25 cellular contexts compared by ENCODE assay signal in genomic region chr14:101586531-101587402, GRCh38. TPM values are rescaled to one million over a fixed set of nuclear protein-coding genes. Genes with fewer than 3 reads are reported as not detected.
DNase-seq lines count a peak whose midpoint lies in the region; ATAC-seq, FAIRE-seq and TF ChIP-seq lines count a peak whose summit lies in the region.
"Had no signal": no experiment of that assay in that cellular context is flagged by ENCODE, and none has a peak within 500 bp of the region (broad histone marks: within the 10 kb centered on the region; RNA-seq: fewer than 3 reads in every experiment).

No MANE protein-coding gene starts in this region.

- H3K4me3 Mint-ChIP-seq in chondrocyte (ENCODE audit: unreplicated experiment) = no peak overlapping the region
- H3K4me3 Mint-ChIP-seq: CD14-positive monocyte had no signal

- H3K18ac ChIP-seq in trophoblast cell (ENCODE audit: low read length) = no peak overlapping the region

- no peak overlapping the region for H4K8ac ChIP-seq in trophoblast cell (ENCODE audit: low read depth, low read length)

- no peak overlapping the region for H3K4ac ChIP-seq in trophoblast cell (ENCODE audit: low read depth, low read length)

- no peaks in the 10 kb centered on the region for H4K20me1 ChIP-seq in HepG2 (ENCODE audit: insufficient read depth, low read length)

- intact Hi-C loops in HepG2 (cut with micrococcal nuclease; ENCODE audit: unreplicated experiment) = no loop called here

- H3K36me3 Mint-ChIP-seq in chondrocyte (ENCODE audit: low read depth) = no peaks in the 10 kb centered on the region
- H3K36me3 Mint-ChIP-seq: CD14-positive monocyte had no signal

- no peak for TF ChIP-seq RAD21 in HepG2 (CRISPR knock-in tag; IDR thresholded peaks at IDR 0.05)

- H3K4me1 ChIP-seq in HepG2 (ENCODE audit: insufficient read depth, low read length) = peaks cover 31% of the 10 kb centered on the region
- peaks cover 0 to 7% of the 10 kb centered on the region in 2 experiments for H3K4me1 ChIP-seq in trophoblast cell (ENCODE audit: control insufficient read depth in 1 of 2, insufficient read depth in 2 of 2, low read length in 2 of 2)
- H3K4me1 ChIP-seq: Peyer's patch had no signal

- H3K27me3 Mint-ChIP-seq in chondrocyte (ENCODE audit: low read depth) = peaks cover 8% of the 10 kb centered on the region

- H3K14ac ChIP-seq in trophoblast cell (ENCODE audit: low read length) = no peak overlapping the region

- no peak overlapping the region for H2AK5ac ChIP-seq in trophoblast cell (ENCODE audit: low read length)

- peak; percentile 19; the same call in 1 of the 3 replicates for ATAC-seq in HepG2
- no peak for ATAC-seq in HG03432 (IDR thresholded peaks at IDR 0.05; ENCODE audit: unreplicated experiment)
- ATAC-seq: Right ventricle myocardium inferior had no signal

- H3K79me1 ChIP-seq in trophoblast cell (ENCODE audit: low read length) = no peaks in the 10 kb centered on the region

- no peak overlapping the region for H3K27ac Mint-ChIP-seq in chondrocyte (ENCODE audit: unreplicated experiment)
- H3K27ac Mint-ChIP-seq: CD14-positive monocyte had no signal

- H3K79me2 ChIP-seq in HepG2 (ENCODE audit: insufficient read depth, low read length) (no peaks in the 10 kb centered on the region), trophoblast cell (ENCODE audit: control insufficient read depth, insufficient read depth, low read length, poor library complexity) (no peaks in the 10 kb centered on the region)

- TF ChIP-seq CTCF in chondrocyte (IDR thresholded peaks at IDR 0.05) = no peak
- no peak for TF ChIP-seq CTCF in HepG2 (CRISPR knock-in tag; IDR thresholded peaks at IDR 0.05)
- no peak for TF ChIP-seq CTCF in brain microvascular endothelial cell (IDR thresholded peaks at IDR 0.05; ENCODE audit: low read depth, low read length, missing control alignments)

- BruUV-seq in HepG2 (replicated peaks; lab: Mats Ljungman, UMichigan) = no TSS peak

- H3K4me3 ChIP-seq in HepG2 (replicated peaks in 1 of 3; ENCODE audit: insufficient read depth in 1 of 3, low read depth in 2 of 3, low read length in 3 of 3) (no peak overlapping the region), trophoblast cell (ENCODE audit: low read depth, low read length) (peak overlapping the region; percentile 3), brain microvascular endothelial cell (ENCODE audit: low read depth, low read length) (no peak overlapping the region)
- H3K4me3 ChIP-seq: Peyer's patch had no signal

- no peaks in the 10 kb centered on the region for H3K9me3 ChIP-seq in HepG2 (ENCODE audit: low read length)
- peaks cover 3% of the 10 kb centered on the region for H3K9me3 ChIP-seq in trophoblast cell (ENCODE audit: insufficient read depth, low read depth, low read length)
- H3K9me3 ChIP-seq: Peyer's patch had no signal

- H2AFZ ChIP-seq in HepG2 (ENCODE audit: low read length) (no peak overlapping the region), trophoblast cell (ENCODE audit: insufficient read depth, low read length, poor library complexity) (no peak overlapping the region)

- no peak overlapping the region for H2BK5ac ChIP-seq in trophoblast cell (ENCODE audit: low read depth, low read length, poor library complexity)

- no peaks in the 10 kb centered on the region for H3K9me3 Mint-ChIP-seq in chondrocyte (ENCODE audit: low read depth)

- no peak for FAIRE-seq in HepG2 (lab: Jason Lieb, UNC)
- FAIRE-seq: D721Med had no signal

- no peak overlapping the region for H2BK12ac ChIP-seq in trophoblast cell (ENCODE audit: low read length)

- no peak overlapping the region for H4K91ac ChIP-seq in trophoblast cell (ENCODE audit: low read depth, low read length)

- H3K9ac ChIP-seq in HepG2 (ENCODE audit: insufficient read depth, low read depth, low read length) = no peak overlapping the region
- no peak overlapping the region for H3K9ac ChIP-seq in trophoblast cell (ENCODE audit: low read length)

- POLR2A ChIA-PET in HepG2 (lab: Yijun Ruan, JAX) = no interaction called here

- no peak overlapping the region for H4K12ac ChIP-seq in trophoblast cell (ENCODE audit: low read depth, low read length)

- H3K36me3 ChIP-seq in HepG2 (replicated peaks in 1 of 2; ENCODE audit: control insufficient read depth in 1 of 2, insufficient read depth in 2 of 2, low read length in 2 of 2) (no peaks in the 10 kb centered on the region), trophoblast cell (ENCODE audit: control insufficient read depth in 1 of 2, insufficient read depth in 2 of 2, low read length in 2 of 2) (no peaks in the 10 kb centered on the region), brain microvascular endothelial cell (replicated peaks) (no peaks in the 10 kb centered on the region)
- H3K36me3 ChIP-seq: Peyer's patch had no signal

- H3K23ac ChIP-seq in trophoblast cell (ENCODE audit: low read length) = no peak overlapping the region

- no peaks in the 10 kb centered on the region for H3K4me1 Mint-ChIP-seq in chondrocyte (ENCODE audit: low read depth)
- H3K4me1 Mint-ChIP-seq: CD14-positive monocyte had no signal

- in situ Hi-C loops in HepG2 (cut with HindIII; ENCODE audit: extremely low pct_ligation_motif_present, low pct_unique_long_range_greater_than_20kb) (no loop called here), brain microvascular endothelial cell (cut with HindIII; ENCODE audit: low pct_ligation_motif_present, low sequenced_read_pairs) (no loop called here)

- H3K27me3 ChIP-seq in HepG2 (ENCODE audit: control insufficient read depth in 1 of 2, insufficient read depth in 2 of 2, low read length in 2 of 2) (peaks cover 7 to 20% of the 10 kb centered on the region in 2 experiments; a peak in 4 of 5 replicates), trophoblast cell (ENCODE audit: insufficient read depth, low read length) (no peaks in the 10 kb centered on the region), brain microvascular endothelial cell (replicated peaks) (no peaks in the 10 kb centered on the region)
- H3K27me3 ChIP-seq: Peyer's patch had no signal

- H2BK120ac ChIP-seq in trophoblast cell (ENCODE audit: insufficient read depth, low read length, poor library complexity) = no peak overlapping the region

- H3K4me2 ChIP-seq in HepG2 (ENCODE audit: low read depth, low read length) = no peak overlapping the region
- no peak overlapping the region for H3K4me2 ChIP-seq in trophoblast cell (ENCODE audit: low read length)

- 41% methylated on average over 9 of the region's 16 CpGs for WGBS in HepG2 (ENCODE audit: low lambda C conversion rate)
- no CpG with 5 or more reads among the region's 16 CpGs for WGBS in trophoblast cell (ENCODE audit: extremely low coverage, insufficient coverage, insufficient read length)

- CTCF ChIA-PET in HepG2 (lab: Yijun Ruan, JAX; ENCODE audit: low intra/inter-chr PET ratio, low total read pairs) = no interaction called here

- TF ChIP-seq EP300 in HepG2 (IDR thresholded peaks at IDR 0.05; ENCODE audit: low read depth in 2 of 2, low read length in 2 of 2) (no peak), HepG2 (CRISPR knock-in tag; IDR thresholded peaks at IDR 0.05; ENCODE audit: borderline replicate concordance) (no peak)

- H3K27ac ChIP-seq in HepG2 (ENCODE audit: extremely low read length, insufficient read depth, low read length) = no peak overlapping the region
- no peak overlapping the region for H3K27ac ChIP-seq in trophoblast cell (ENCODE audit: low read depth, low read length)
- H3K27ac ChIP-seq in brain microvascular endothelial cell = no peak overlapping the region
- H3K27ac ChIP-seq: Peyer's patch had no signal

- DNase-seq in activated CD8-positive, alpha-beta memory T cell treated with anti-CD3 and anti-CD28 coated beads, Interleukin-2, amount 50 U/mL, for 48 hours = peak; percentile 40
- DNase-seq in activated CD8-positive, alpha-beta memory T cell treated with anti-CD3 and anti-CD28 coated beads, Interleukin-2, amount 50 U/mL, for 4 hours = no peak
- DNase-seq in chondrocyte (ENCODE audit: low spot score) = peak; percentile 62
- no peak for DNase-seq in HepG2 (ENCODE audit: low spot score)
- no peak for DNase-seq in trophoblast cell
- DNase-seq in brain microvascular endothelial cell = no peak
- DNase-seq in HuH-7.5 (ENCODE audit: low spot score) = no peak
- DNase-seq: 8988T, AML-193, EL, GF-D8, Kasumi-1, NCI-H1694, NCI-H2081, NCI-H2171, NCI-H524 treated with DMSO at 0.1 percent for 48 hours, Peyer's patch had no signal

- TF ChIP-seq POLR2A in HepG2 (IDR thresholded peaks at IDR 0.05; ENCODE audit: insufficient read depth in 1 of 2, low read depth in 2 of 2, low read length in 2 of 2) = no peak

TF ChIP-seq in HepG2, 621 proteins besides CTCF, POLR2A, EP300 and RAD21 (continues in another document):
- TF ChIP-seq YEATS2 (CRISPR knock-in tag; IDR thresholded peaks at IDR 0.05; ENCODE audit: borderline replicate concordance) (no peak), ZFP82 (CRISPR knock-in tag; IDR thresholded peaks at IDR 0.05; ENCODE audit: borderline replicate concordance) (no peak), ZNF678 (CRISPR knock-in tag; IDR thresholded peaks at IDR 0.05) (no peak), ZNF761 (CRISPR knock-in tag; conservative IDR thresholded peaks at IDR 0.05) (no peak), TGIF2 (CRISPR knock-in tag; IDR thresholded peaks at IDR 0.05) (no peak), PAWR (CRISPR knock-in tag; IDR thresholded peaks at IDR 0.05; ENCODE audit: borderline replicate concordance) (no peak)

RNA-seq across cellular contexts. Expression of gene DIO3, which starts 25.5 kb away (rescaled TPM):
- total RNA-seq in chondrocyte = not detected in 3 replicates
- total RNA-seq in HepG2 (2016; rRNA removed; fragmentation: Illumina TruSeq; extraction: Trizol) = not detected in 2 replicates
- not detected in 2 replicates for total RNA-seq in HepG2 (2016; cell fraction: cytosol; rRNA removed; fragmentation: Illumina TruSeq; extraction: Trizol; ENCODE audit: low read depth)
- total RNA-seq in HepG2 (2016; cell fraction: insoluble cytoplasmic fraction; rRNA removed; fragmentation: Illumina TruSeq; extraction: Trizol) = not detected in 2 replicates
- total RNA-seq in HepG2 (2016; cell fraction: membrane; rRNA removed; fragmentation: Illumina TruSeq; extraction: Trizol) = not detected in 2 replicates
- total RNA-seq in HepG2 (2016; cell fraction: nucleus; rRNA removed; fragmentation: Illumina TruSeq; extraction: Trizol) = not detected in 2 replicates
- not detected in 2 replicates for polyA plus RNA-seq in HepG2 (2011; rRNA removed)
- polyA plus RNA-seq in HepG2 (2011; cell fraction: cytosol; rRNA removed) = not detected in 2 replicates
- not detected in 2 replicates for polyA plus RNA-seq in HepG2 (2011; cell fraction: nucleus; rRNA removed)
- polyA plus RNA-seq in HepG2 (2012) = not detected in 2 replicates
- polyA plus RNA-seq in HepG2 (2016; cell fraction: cytosol; fragmentation: Illumina TruSeq; extraction: Trizol; ENCODE audit: low read depth) = not detected in 2 replicates
- not detected in 2 replicates for polyA plus RNA-seq in HepG2 (2016; cell fraction: insoluble cytoplasmic fraction; fragmentation: Illumina TruSeq; extraction: Trizol; ENCODE audit: low read depth)
- not detected in 2 replicates for polyA plus RNA-seq in HepG2 (2016; cell fraction: membrane; fragmentation: Illumina TruSeq; extraction: Trizol; ENCODE audit: low read depth)
- polyA plus RNA-seq in HepG2 (2016; cell fraction: nucleus; fragmentation: Illumina TruSeq; extraction: Trizol; ENCODE audit: insufficient read depth, low read depth) = not detected in 2 replicates
- 0.10 and 7.2 TPM in 2 replicates for polyA minus RNA-seq in HepG2 (2011; rRNA and poly(A)+ RNA removed; ENCODE audit: low replicate concordance)
- not detected in 2 replicates for polyA minus RNA-seq in HepG2 (2011; cell fraction: cytosol; rRNA and poly(A)+ RNA removed)
- polyA minus RNA-seq in HepG2 (2011; cell fraction: nucleus; rRNA and poly(A)+ RNA removed) = not detected in 2 replicates
- polyA plus RNA-seq in trophoblast cell (2013) = 106 and 119 TPM in 2 replicates
- total RNA-seq: H4, MCF 10A, OCI-LY7, SK-MEL-5 had no signal
- polyA plus RNA-seq: CD14-positive monocyte had no signal

Comparison
In these comparisons a context has a peak if more than half of its experiments do, and no peak if none do; other contexts are left out.
1. DNase-seq: peak in activated CD8-positive, alpha-beta memory T cell treated with anti-CD3 and anti-CD28 coated beads, Interleukin-2, amount 50 U/mL, for 48 hours (single experiment) and chondrocyte (single experiment); none in activated CD8-positive, alpha-beta memory T cell treated with anti-CD3 and anti-CD28 coated beads, Interleukin-2, amount 50 U/mL, for 4 hours (single experiment), HepG2 (single experiment), trophoblast cell (0 of 2), brain microvascular endothelial cell (single experiment) and HuH-7.5 (single experiment).